In the genomic region with DNA sequence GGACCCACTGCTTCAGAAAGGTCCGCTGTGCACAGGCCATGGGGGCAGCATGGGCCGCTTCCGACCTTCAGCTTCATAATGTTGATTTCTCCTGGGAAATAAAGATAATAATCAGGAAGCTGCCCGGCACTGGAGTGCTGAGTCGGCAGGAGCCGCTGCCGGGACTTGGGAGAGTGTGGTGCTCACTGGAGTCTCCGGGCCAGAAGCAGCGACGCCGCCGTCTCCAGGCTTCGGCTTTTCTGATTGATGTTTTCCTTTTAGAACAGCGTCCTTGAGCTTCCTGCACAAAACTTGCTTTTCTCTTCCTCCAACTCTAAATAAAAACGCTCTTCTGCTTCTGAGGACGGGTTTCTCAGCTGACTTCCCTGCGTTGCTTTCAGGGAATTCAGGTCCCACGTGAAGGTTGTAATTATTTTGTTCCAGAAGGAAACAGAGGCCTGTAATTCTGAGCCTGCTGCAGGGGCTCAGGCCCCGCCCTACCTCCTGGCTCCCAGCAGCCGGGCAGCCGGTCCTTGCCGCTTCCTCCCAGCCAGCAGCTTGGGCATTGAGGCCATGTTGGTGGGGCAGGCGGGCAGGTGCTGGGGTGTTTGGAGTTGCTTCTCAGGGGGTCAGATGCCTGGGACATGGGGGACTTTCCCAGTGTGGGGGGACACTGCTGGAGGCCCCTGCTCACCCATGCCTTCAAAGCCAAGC, we compare ENCODE assay signal across 10 cellular contexts. TPM values are rescaled to one million over a fixed set of nuclear protein-coding genes. Genes with fewer than 3 reads are reported as not detected.
DNase-seq lines count a peak whose midpoint lies in the region; ATAC-seq and TF ChIP-seq lines count a peak whose summit lies in the region.
"Had no signal": no experiment of that assay in that cellular context is flagged by ENCODE, and none has a peak within 500 bp of the region (broad histone marks: within the 10 kb centered on the region; RNA-seq: fewer than 3 reads in every experiment).

No MANE protein-coding gene starts in this region.

- peaks cover 56% of the 10 kb centered on the region for H3K4me1 Mint-ChIP-seq in nephron

- H4K20me1 ChIP-seq in fibroblast of lung (ENCODE audit: control insufficient read depth, extremely low read depth, insufficient read depth, low read length): no peaks in the 10 kb centered on the region

- H3K4me1 ChIP-seq in fibroblast of lung (ENCODE audit: control insufficient read depth, extremely low read depth, insufficient read depth, low read length): peaks cover 6% of the 10 kb centered on the region
- peaks cover 78% of the 10 kb centered on the region for H3K4me1 ChIP-seq in vagina

- no peak overlapping the region for H3K9ac ChIP-seq in fibroblast of lung (ENCODE audit: insufficient read depth, low read length)

- H3K4me3 ChIP-seq in fibroblast of lung (replicated peaks in 1 of 4; ENCODE audit: control extremely low read depth in 1 of 4, insufficient read depth in 1 of 4, low read depth in 3 of 4, low read length in 4 of 4): no peak overlapping the region
- no peak overlapping the region for H3K4me3 ChIP-seq in vagina

- DNase-seq in Right ventricle myocardium inferior (ENCODE audit: missing footprints) (peak; percentile 77), cardiac septum (ENCODE audit: low spot score) (no peak), fibroblast of lung (ENCODE audit: low read depth in 2 of 2) (peak; percentile 28 to 63), vagina (ENCODE audit: extremely low spot score in 2 of 2) (no peak), mesenteric fat pad (ENCODE audit: low spot score) (no peak), 8988T (no peak)
- DNase-seq: activated B cell treated with CpG ODN at 0.5 μM for 24 hours, NCI-H1930 had no signal

- ATAC-seq in Right ventricle myocardium inferior: no peak
- no peak for ATAC-seq in GM21381 (IDR thresholded peaks at IDR 0.05; ENCODE audit: unreplicated experiment)

- H3K4me3 Mint-ChIP-seq in nephron: peak overlapping the region; percentile 37 to 48 (median 37)
- H3K4me3 Mint-ChIP-seq: activated B cell treated with CpG ODN at 0.5 μM for 24 hours had no signal

- H3K36me3 ChIP-seq in fibroblast of lung (ENCODE audit: control insufficient read depth, insufficient read depth, low read length) (no peaks in the 10 kb centered on the region), vagina (no peaks in the 10 kb centered on the region)

- H3K27ac ChIP-seq in fibroblast of lung (ENCODE audit: insufficient read depth, low read length): no peak overlapping the region
- peak overlapping the region; percentile 79 for H3K27ac ChIP-seq in vagina

- peak overlapping the region; percentile 61 for H3K4me2 ChIP-seq in fibroblast of lung (ENCODE audit: extremely low read depth, insufficient read depth, low read length)

- intact Hi-C loops in Right ventricle myocardium inferior (cut with DNase I) (no loop called here), cardiac septum (cut with DNase I) (no loop called here), vagina (cut with DNase I) (no loop called here)

- no peaks in the 10 kb centered on the region for H3K9me3 Mint-ChIP-seq in nephron
- H3K9me3 Mint-ChIP-seq: activated B cell treated with CpG ODN at 0.5 μM for 24 hours had no signal

- H3K27me3 ChIP-seq in fibroblast of lung (ENCODE audit: control insufficient read depth, insufficient read depth, low read length) (no peaks in the 10 kb centered on the region), vagina (no peaks in the 10 kb centered on the region)

- H3K9me3 ChIP-seq in fibroblast of lung (ENCODE audit: control insufficient read depth, insufficient read depth, low read depth, low read length) (no peaks in the 10 kb centered on the region), vagina (no peaks in the 10 kb centered on the region)

- TF ChIP-seq CTCF in fibroblast of lung (conservative IDR thresholded peaks at IDR 0.05 in 1 of 2, IDR thresholded peaks at IDR 0.05 in 1 of 2; ENCODE audit: low read depth in 1 of 2, low read length in 2 of 2) (peak in 1 of 2 donors; percentile 17), nephron (IDR thresholded peaks at IDR 0.05; ENCODE audit: unreplicated experiment in 3 of 3) (no peak), vagina (IDR thresholded peaks at IDR 0.05) (no peak)

- H3K27me3 Mint-ChIP-seq in nephron (ENCODE audit: low read depth): no peaks in the 10 kb centered on the region
- H3K27me3 Mint-ChIP-seq: activated B cell treated with CpG ODN at 0.5 μM for 24 hours had no signal

- TF ChIP-seq POLR2A in vagina (IDR thresholded peaks at IDR 0.05): no peak

- H3K36me3 Mint-ChIP-seq in nephron (ENCODE audit: low read depth): peaks cover 7% of the 10 kb centered on the region

- peak overlapping the region; percentile 95 to 98 (median 95) for H3K27ac Mint-ChIP-seq in nephron
- H3K27ac Mint-ChIP-seq: activated B cell treated with CpG ODN at 0.5 μM for 24 hours had no signal

- peak overlapping the region; percentile 50 for H2AFZ ChIP-seq in fibroblast of lung (ENCODE audit: low read length)

- no peaks in the 10 kb centered on the region for H3K79me2 ChIP-seq in fibroblast of lung (ENCODE audit: control insufficient read depth, insufficient read depth, low read length)

RNA-seq across cellular contexts. Expression of a gene that starts 14.7 kb away (rescaled TPM):
- total RNA-seq in Right ventricle myocardium inferior: 22.3 TPM
- total RNA-seq in cardiac septum: 14.3 TPM
- total RNA-seq in fibroblast of lung: 14.1 and 15.9 TPM in 2 replicates
- polyA plus RNA-seq in fibroblast of lung: 1.5 and 1.6 TPM in 2 replicates
- polyA plus RNA-seq in fibroblast of lung (2012): 3.3 and 4.4 TPM in 2 replicates
- 1.7 and 1.9 TPM in 2 replicates for polyA minus RNA-seq in fibroblast of lung (ENCODE audit: low replicate concordance)
- 14.7 TPM for total RNA-seq in vagina
- total RNA-seq in mesenteric fat pad: 30.4 TPM

Comparison
In these comparisons a context has a peak if more than half of its experiments do, and no peak if none do; other contexts are left out.
1. DNase-seq: peak in Right ventricle myocardium inferior (single experiment) and fibroblast of lung (2 of 2); none in cardiac septum (single experiment), vagina (0 of 2), mesenteric fat pad (single experiment) and 8988T (single experiment).